ENCODE assay signal across 1 cellular context in the genomic region with DNA sequence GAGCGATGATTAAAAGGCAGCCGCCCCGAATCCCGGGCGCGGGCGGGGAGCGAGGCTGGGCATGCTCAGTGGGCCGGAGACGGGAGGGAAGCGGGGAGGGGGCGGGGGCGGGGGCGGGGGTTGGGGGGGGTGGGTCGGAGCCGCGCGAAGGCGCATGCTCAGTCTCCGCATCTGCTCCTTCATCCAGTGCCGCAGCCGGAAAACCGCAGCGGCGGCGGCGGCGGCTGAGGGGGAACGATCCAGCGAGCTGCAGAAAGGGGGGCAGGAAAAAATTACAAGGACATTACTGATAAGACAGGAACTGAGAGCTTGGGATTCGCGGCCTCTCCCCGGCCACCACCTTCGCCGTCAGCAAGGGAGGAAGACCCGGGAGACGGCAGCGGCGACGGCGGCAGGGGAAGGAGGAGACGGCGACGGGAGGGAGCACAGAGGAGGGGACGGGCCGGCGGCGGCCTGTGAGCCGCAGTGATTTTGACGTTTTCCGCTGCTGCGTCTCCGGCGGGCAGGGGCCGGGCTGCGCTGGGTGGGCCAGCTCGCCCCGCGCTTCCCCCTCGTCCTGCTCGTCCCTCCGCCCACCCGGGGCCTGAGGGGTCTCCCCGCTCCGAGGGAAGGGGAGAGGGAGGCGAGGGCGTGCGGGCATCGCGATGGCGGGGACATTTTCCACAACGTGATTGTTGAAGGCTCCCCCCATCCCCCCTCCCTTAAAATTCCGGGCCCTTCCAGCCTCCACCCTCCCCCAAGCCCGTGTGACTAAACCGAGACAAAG.
A peak's percentile ranks its signal among the peaks of the same experiment; 100 is the strongest.
TF ChIP-seq lines count a peak whose summit lies in the region.

A gene with protein sequence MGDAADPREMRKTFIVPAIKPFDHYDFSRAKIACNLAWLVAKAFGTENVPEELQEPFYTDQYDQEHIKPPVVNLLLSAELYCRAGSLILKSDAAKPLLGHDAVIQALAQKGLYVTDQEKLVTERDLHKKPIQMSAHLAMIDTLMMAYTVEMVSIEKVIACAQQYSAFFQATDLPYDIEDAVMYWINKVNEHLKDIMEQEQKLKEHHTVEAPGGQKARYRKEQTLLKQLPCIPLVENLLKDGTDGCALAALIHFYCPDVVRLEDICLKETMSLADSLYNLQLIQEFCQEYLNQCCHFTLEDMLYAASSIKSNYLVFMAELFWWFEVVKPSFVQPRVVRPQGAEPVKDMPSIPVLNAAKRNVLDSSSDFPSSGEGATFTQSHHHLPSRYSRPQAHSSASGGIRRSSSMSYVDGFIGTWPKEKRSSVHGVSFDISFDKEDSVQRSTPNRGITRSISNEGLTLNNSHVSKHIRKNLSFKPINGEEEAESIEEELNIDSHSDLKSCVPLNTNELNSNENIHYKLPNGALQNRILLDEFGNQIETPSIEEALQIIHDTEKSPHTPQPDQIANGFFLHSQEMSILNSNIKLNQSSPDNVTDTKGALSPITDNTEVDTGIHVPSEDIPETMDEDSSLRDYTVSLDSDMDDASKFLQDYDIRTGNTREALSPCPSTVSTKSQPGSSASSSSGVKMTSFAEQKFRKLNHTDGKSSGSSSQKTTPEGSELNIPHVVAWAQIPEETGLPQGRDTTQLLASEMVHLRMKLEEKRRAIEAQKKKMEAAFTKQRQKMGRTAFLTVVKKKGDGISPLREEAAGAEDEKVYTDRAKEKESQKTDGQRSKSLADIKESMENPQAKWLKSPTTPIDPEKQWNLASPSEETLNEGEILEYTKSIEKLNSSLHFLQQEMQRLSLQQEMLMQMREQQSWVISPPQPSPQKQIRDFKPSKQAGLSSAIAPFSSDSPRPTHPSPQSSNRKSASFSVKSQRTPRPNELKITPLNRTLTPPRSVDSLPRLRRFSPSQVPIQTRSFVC (N-terminal part only) (plus strand): TSS at position 161 of the 766 bp plus-strand sequence. CDS start 935 bp downstream, outside the sequence.

TF ChIP-seq in HepG2, 621 proteins besides CTCF, POLR2A, EP300 and RAD21 (continued from another document and continues in another):
- TF ChIP-seq, protein P1, sequence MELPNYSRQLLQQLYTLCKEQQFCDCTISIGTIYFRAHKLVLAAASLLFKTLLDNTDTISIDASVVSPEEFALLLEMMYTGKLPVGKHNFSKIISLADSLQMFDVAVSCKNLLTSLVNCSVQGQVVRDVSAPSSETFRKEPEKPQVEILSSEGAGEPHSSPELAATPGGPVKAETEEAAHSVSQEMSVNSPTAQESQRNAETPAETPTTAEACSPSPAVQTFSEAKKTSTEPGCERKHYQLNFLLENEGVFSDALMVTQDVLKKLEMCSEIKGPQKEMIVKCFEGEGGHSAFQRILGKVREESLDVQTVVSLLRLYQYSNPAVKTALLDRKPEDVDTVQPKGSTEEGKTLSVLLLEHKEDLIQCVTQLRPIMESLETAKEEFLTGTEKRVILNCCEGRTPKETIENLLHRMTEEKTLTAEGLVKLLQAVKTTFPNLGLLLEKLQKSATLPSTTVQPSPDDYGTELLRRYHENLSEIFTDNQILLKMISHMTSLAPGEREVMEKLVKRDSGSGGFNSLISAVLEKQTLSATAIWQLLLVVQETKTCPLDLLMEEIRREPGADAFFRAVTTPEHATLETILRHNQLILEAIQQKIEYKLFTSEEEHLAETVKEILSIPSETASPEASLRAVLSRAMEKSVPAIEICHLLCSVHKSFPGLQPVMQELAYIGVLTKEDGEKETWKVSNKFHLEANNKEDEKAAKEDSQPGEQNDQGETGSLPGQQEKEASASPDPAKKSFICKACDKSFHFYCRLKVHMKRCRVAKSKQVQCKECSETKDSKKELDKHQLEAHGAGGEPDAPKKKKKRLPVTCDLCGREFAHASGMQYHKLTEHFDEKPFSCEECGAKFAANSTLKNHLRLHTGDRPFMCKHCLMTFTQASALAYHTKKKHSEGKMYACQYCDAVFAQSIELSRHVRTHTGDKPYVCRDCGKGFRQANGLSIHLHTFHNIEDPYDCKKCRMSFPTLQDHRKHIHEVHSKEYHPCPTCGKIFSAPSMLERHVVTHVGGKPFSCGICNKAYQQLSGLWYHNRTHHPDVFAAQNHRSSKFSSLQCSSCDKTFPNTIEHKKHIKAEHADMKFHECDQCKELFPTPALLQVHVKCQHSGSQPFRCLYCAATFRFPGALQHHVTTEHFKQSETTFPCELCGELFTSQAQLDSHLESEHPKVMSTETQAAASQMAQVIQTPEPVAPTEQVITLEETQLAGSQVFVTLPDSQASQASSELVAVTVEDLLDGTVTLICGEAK (IDR thresholded peaks at IDR 0.05), result no peak
- TF ChIP-seq, protein P1 (CRISPR knock-in tag; IDR thresholded peaks at IDR 0.05), result 0 out of 2 replicates have a peak, but pooled peaks have one; percentile 54
- TF ChIP-seq EED (CRISPR knock-in tag; IDR thresholded peaks at IDR 0.05) (peak; percentile 81), BORCS8-MEF2B (CRISPR knock-in tag; IDR thresholded peaks at IDR 0.05) (peak; percentile 60; the same call in 1 of the 2 replicates), KDM5B (CRISPR knock-in tag; IDR thresholded peaks at IDR 0.05; ENCODE audit: borderline replicate concordance) (peak; percentile 81), PAF1 (CRISPR knock-in tag; IDR thresholded peaks at IDR 0.05) (no peak), RBFOX2 (IDR thresholded peaks at IDR 0.05; ENCODE audit: low read depth, low read length) (peak; percentile 80), ZBTB8A (CRISPR knock-in tag; IDR thresholded peaks at IDR 0.05; ENCODE audit: borderline replicate concordance, low read depth) (no peak), KLF6 (CRISPR knock-in tag; IDR thresholded peaks at IDR 0.05) (0 out of 2 replicates have a peak, but pooled peaks have one; percentile 27), HNRNPK (IDR thresholded peaks at IDR 0.05; ENCODE audit: low read depth, low read length, poor library complexity, severe bottlenecking) (peak; percentile 98), CC2D1A (CRISPR knock-in tag; IDR thresholded peaks at IDR 0.05) (no peak), RBAK (CRISPR knock-in tag; IDR thresholded peaks at IDR 0.05) (no peak), ZGPAT (CRISPR knock-in tag; IDR thresholded peaks at IDR 0.05) (peak; percentile 29; the same call in 1 of the 2 replicates), MXD4 (CRISPR knock-in tag; IDR thresholded peaks at IDR 0.05) (peak; percentile 18; the same call in 1 of the 2 replicates), PAXIP1 (CRISPR knock-in tag; conservative IDR thresholded peaks at IDR 0.05) (0 out of 2 replicates have a peak, but pooled peaks have one; percentile 29), GFI1 (CRISPR knock-in tag; IDR thresholded peaks at IDR 0.05; ENCODE audit: borderline replicate concordance) (peak; percentile 98), ZNF30 (CRISPR knock-in tag; IDR thresholded peaks at IDR 0.05) (0 out of 2 replicates have a peak, but pooled peaks have one; percentile 75), IRF2 (CRISPR knock-in tag; IDR thresholded peaks at IDR 0.05) (no peak), SAP130 (CRISPR knock-in tag; IDR thresholded peaks at IDR 0.05; ENCODE audit: low read depth) (peak; percentile 84), TEAD3 (CRISPR knock-in tag; optimal IDR thresholded peaks at IDR 0.05; ENCODE audit: borderline replicate concordance) (peak; percentile 6), ZNF430 (CRISPR knock-in tag; IDR thresholded peaks at IDR 0.05) (peak; percentile 41), NR2F6 (IDR thresholded peaks at IDR 0.05) (no peak), NR2F6 (CRISPR knock-in tag; IDR thresholded peaks at IDR 0.05) (no peak), ZMYM4 (CRISPR knock-in tag; IDR thresholded peaks at IDR 0.05) (peak; percentile 40; the same call in 1 of the 2 replicates), ZNF724P (CRISPR knock-in tag; IDR thresholded peaks at IDR 0.05; ENCODE audit: borderline replicate concordance) (0 out of 2 replicates have a peak, but pooled peaks have one; percentile 32), ATF5 (CRISPR knock-in tag; IDR thresholded peaks at IDR 0.05; ENCODE audit: low read depth) (0 out of 2 replicates have a peak, but pooled peaks have one; percentile 63), PATZ1 (CRISPR knock-in tag; IDR thresholded peaks at IDR 0.05) (no peak; the same call in none of the 2 replicates), ZNF12 (CRISPR knock-in tag; IDR thresholded peaks at IDR 0.05) (0 out of 2 replicates have a peak, but pooled peaks have one; percentile 17)
- TF ChIP-seq, protein P2, sequence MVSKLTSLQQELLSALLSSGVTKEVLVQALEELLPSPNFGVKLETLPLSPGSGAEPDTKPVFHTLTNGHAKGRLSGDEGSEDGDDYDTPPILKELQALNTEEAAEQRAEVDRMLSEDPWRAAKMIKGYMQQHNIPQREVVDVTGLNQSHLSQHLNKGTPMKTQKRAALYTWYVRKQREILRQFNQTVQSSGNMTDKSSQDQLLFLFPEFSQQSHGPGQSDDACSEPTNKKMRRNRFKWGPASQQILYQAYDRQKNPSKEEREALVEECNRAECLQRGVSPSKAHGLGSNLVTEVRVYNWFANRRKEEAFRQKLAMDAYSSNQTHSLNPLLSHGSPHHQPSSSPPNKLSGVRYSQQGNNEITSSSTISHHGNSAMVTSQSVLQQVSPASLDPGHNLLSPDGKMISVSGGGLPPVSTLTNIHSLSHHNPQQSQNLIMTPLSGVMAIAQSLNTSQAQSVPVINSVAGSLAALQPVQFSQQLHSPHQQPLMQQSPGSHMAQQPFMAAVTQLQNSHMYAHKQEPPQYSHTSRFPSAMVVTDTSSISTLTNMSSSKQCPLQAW (CRISPR knock-in tag; IDR thresholded peaks at IDR 0.05), result peak; percentile 59; the same call in 1 of the 2 replicates
